ENCODE assay signal across 12 cellular contexts in genomic region chr7:41702635-41703371, GRCh38. TPM values are rescaled to one million over a fixed set of nuclear protein-coding genes. Genes with fewer than 3 reads are reported as not detected.
DNase-seq lines count a peak whose midpoint lies in the region; ATAC-seq and TF ChIP-seq lines count a peak whose summit lies in the region.
"Had no signal": no experiment of that assay in that cellular context is flagged by ENCODE, and none has a peak within 500 bp of the region (broad histone marks: within the 10 kb centered on the region; RNA-seq: fewer than 3 reads in every experiment).

INHBA (minus strand) TSS chr7:41703090; CDS start chr7:41700374, 2,716 bp downstream.

- TF ChIP-seq CTCF in astrocyte of the cerebellum (IDR thresholded peaks at IDR 0.05; ENCODE audit: low read depth, low read length, missing control alignments) (no peak), right atrium auricular region (IDR thresholded peaks at IDR 0.05) (no peak)

- ATAC-seq in stimulated activated effector memory CD8-positive, alpha-beta T cell treated with anti-CD3 and anti-CD28 coated beads, Interleukin-12 subunit alpha, Interleukin-12 subunit beta, amount 100 ng/mL, for 72 hours, result no peak
- ATAC-seq in HG03378 (IDR thresholded peaks at IDR 0.05; ENCODE audit: unreplicated experiment) (no peak), left colon (no peak)
- no peak for ATAC-seq in naive thymus-derived CD8-positive, alpha-beta T cell
- ATAC-seq: gastrocnemius medialis had no signal

- H3K4me1 Mint-ChIP-seq in stimulated activated effector memory CD8-positive, alpha-beta T cell treated with anti-CD3 and anti-CD28 coated beads, Interleukin-12 subunit alpha, Interleukin-12 subunit beta, amount 100 ng/mL, for 72 hours, result peaks cover 33% of the 10 kb centered on the region
- peaks cover 12 to 33% (median 30%) of the 10 kb centered on the region in 4 donors for H3K4me1 Mint-ChIP-seq in naive thymus-derived CD8-positive, alpha-beta T cell

- H3K9me3 Mint-ChIP-seq in stimulated activated effector memory CD8-positive, alpha-beta T cell treated with anti-CD3 and anti-CD28 coated beads, Interleukin-12 subunit alpha, Interleukin-12 subunit beta, amount 100 ng/mL, for 72 hours, result no peaks in the 10 kb centered on the region
- no peaks in the 10 kb centered on the region for H3K9me3 Mint-ChIP-seq in naive thymus-derived CD8-positive, alpha-beta T cell
- H3K9me3 Mint-ChIP-seq: stimulated activated naive CD8-positive, alpha-beta T cell treated with anti-CD3 and anti-CD28 coated beads, Interleukin-15, Interleukin-2, amounts not matched to agents 100 ng/mL and 50 ng/mL, for 24 hours had no signal

- peak within 1 kb of the TSS; percentile 76 for H3K4me3 Mint-ChIP-seq in stimulated activated effector memory CD8-positive, alpha-beta T cell treated with anti-CD3 and anti-CD28 coated beads, Interleukin-12 subunit alpha, Interleukin-12 subunit beta, amount 100 ng/mL, for 72 hours
- peak within 1 kb of the TSS in 5 of 10 donors; percentile 42 to 87 (median 83) for H3K4me3 Mint-ChIP-seq in naive thymus-derived CD8-positive, alpha-beta T cell
- H3K4me3 Mint-ChIP-seq: stimulated activated naive CD8-positive, alpha-beta T cell treated with anti-CD3 and anti-CD28 coated beads, Interleukin-15, Interleukin-2, amounts not matched to agents 100 ng/mL and 50 ng/mL, for 24 hours had no signal

- peak; percentile 90 for DNase-seq in HS-5 (ENCODE audit: low read depth)
- peak; percentile 63 for DNase-seq in astrocyte of the cerebellum (ENCODE audit: low read depth)
- peak; percentile 81 for DNase-seq in right atrium auricular region (ENCODE audit: low spot score)
- no peak for DNase-seq in stimulated activated effector memory CD8-positive, alpha-beta T cell treated with anti-CD3 and anti-CD28 coated beads, Interleukin-12 subunit alpha, Interleukin-12 subunit beta, amount 100 ng/mL, for 72 hours (ENCODE audit: low spot score in 2 of 2)
- DNase-seq in iPS-NIHi7 (ENCODE audit: extremely low spot score), result no peak
- no peak for DNase-seq in naive thymus-derived CD8-positive, alpha-beta T cell
- no peak for DNase-seq in left colon
- DNase-seq: activated T-cell treated with anti-CD3 and anti-CD28 coated beads for 4 hours, gastrocnemius medialis, SIG-M5 had no signal

- H3K27me3 Mint-ChIP-seq in naive thymus-derived CD8-positive, alpha-beta T cell, result peaks cover 39 to 81% (median 49%) of the 10 kb centered on the region in 5 donors

- in situ Hi-C loops in astrocyte of the cerebellum (cut with HindIII; ENCODE audit: low sequenced_read_pairs), result no loop called here

- H3K36me3 ChIP-seq in right atrium auricular region, result no peaks in the 10 kb centered on the region
- H3K36me3 ChIP-seq: gastrocnemius medialis had no signal

- intact Hi-C loops in left colon (cut with DNase I, micrococcal nuclease), result no loop called here

- H3K9me3 ChIP-seq in right atrium auricular region, result no peaks in the 10 kb centered on the region
- H3K9me3 ChIP-seq: gastrocnemius medialis had no signal

- no peak within 1 kb of the TSS for H3K27ac Mint-ChIP-seq in stimulated activated effector memory CD8-positive, alpha-beta T cell treated with anti-CD3 and anti-CD28 coated beads, Interleukin-12 subunit alpha, Interleukin-12 subunit beta, amount 100 ng/mL, for 72 hours
- H3K27ac Mint-ChIP-seq in naive thymus-derived CD8-positive, alpha-beta T cell, result no peak within 1 kb of the TSS
- H3K27ac Mint-ChIP-seq: stimulated activated naive CD8-positive, alpha-beta T cell treated with anti-CD3 and anti-CD28 coated beads, Interleukin-15, Interleukin-2, amounts not matched to agents 100 ng/mL and 50 ng/mL, for 24 hours had no signal

- H3K27me3 ChIP-seq in right atrium auricular region, result no peaks in the 10 kb centered on the region

- H3K27ac ChIP-seq in right atrium auricular region, result peak within 1 kb of the TSS; percentile 9 to 51

- H3K4me3 ChIP-seq in astrocyte of the cerebellum (ENCODE audit: low read depth, low read length) (peak within 1 kb of the TSS; percentile 48), right atrium auricular region (no peak within 1 kb of the TSS)
- H3K4me3 ChIP-seq: gastrocnemius medialis had no signal

- no peaks in the 10 kb centered on the region for H3K36me3 Mint-ChIP-seq in stimulated activated effector memory CD8-positive, alpha-beta T cell treated with anti-CD3 and anti-CD28 coated beads, Interleukin-12 subunit alpha, Interleukin-12 subunit beta, amount 100 ng/mL, for 72 hours
- no peaks in the 10 kb centered on the region for H3K36me3 Mint-ChIP-seq in naive thymus-derived CD8-positive, alpha-beta T cell

- peaks cover 0 to 16% of the 10 kb centered on the region in 2 donors for H3K4me1 ChIP-seq in right atrium auricular region

- POLR2A ChIA-PET in naive thymus-derived CD8-positive, alpha-beta T cell (lab: Charles Lee), result no interaction called here

RNA-seq across cellular contexts. Expression of gene INHBA, which starts in this region (rescaled TPM):
- total RNA-seq in right atrium auricular region (10 to 100 TPM in 1 of 2 donors, 1 to 10 TPM in 1; 4.0 to 22.2 TPM), left colon (under 1 TPM; 0.15 to 0.42 TPM)
- total RNA-seq in naive thymus-derived CD8-positive, alpha-beta T cell, result not detected
- polyA plus RNA-seq in naive thymus-derived CD8-positive, alpha-beta T cell, result not detected

Comparison
In these comparisons a context has a peak if more than half of its experiments do, and no peak if none do; other contexts are left out.
1. DNase-seq: peak in HS-5 (single experiment), astrocyte of the cerebellum (single experiment) and right atrium auricular region (single experiment); none in stimulated activated effector memory CD8-positive, alpha-beta T cell treated with anti-CD3 and anti-CD28 coated beads, Interleukin-12 subunit alpha, Interleukin-12 subunit beta, amount 100 ng/mL, for 72 hours (0 of 2), iPS-NIHi7 (single experiment), naive thymus-derived CD8-positive, alpha-beta T cell (0 of 10) and left colon (0 of 2).